21 cellular contexts compared by ENCODE assay signal in genomic region chr3:116070102-116070501, GRCh38.
A peak's percentile ranks its signal among the peaks of the same experiment; 100 is the strongest.
DNase-seq lines count a peak whose midpoint lies in the region; ATAC-seq, FAIRE-seq and TF ChIP-seq lines count a peak whose summit lies in the region.
"Had no signal": no experiment of that assay in that cellular context is flagged by ENCODE, and none has a peak within 500 bp of the region (broad histone marks: within the 10 kb centered on the region; RNA-seq: fewer than 3 reads in every experiment).

No MANE protein-coding gene starts in this region.

- TF ChIP-seq POLR2A in K562 (conservative IDR thresholded peaks at IDR 0.05), result no peak

- no TSS peak for BruUV-seq in K562 (replicated peaks; lab: Mats Ljungman, UMichigan)

- FAIRE-seq in G401.6 (lab: Jason Lieb, UNC), result peak; percentile 96
- no peak for FAIRE-seq in K562 (lab: Jason Lieb, UNC)
- FAIRE-seq: GM12891, GM18507, H54 had no signal

- H3K9me3 ChIP-seq in K562 (replicated peaks; ENCODE audit: control insufficient read depth, insufficient read depth, low read depth, low read length), result no peaks in the 10 kb centered on the region
- H3K9me3 ChIP-seq: BLaER1, Caco-2, HAP-1 had no signal

- 14% methylated on average over 2 of the region's 2 CpGs for WGBS in K562 (ENCODE audit: insufficient coverage, low coverage, missing lambda C conversion rate)

- no peak for TF ChIP-seq CTCF in K562 (IDR thresholded peaks at IDR 0.05 in 2 of 3, conservative IDR thresholded peaks at IDR 0.05 in 1 of 3; ENCODE audit: insufficient read depth in 2 of 3, low read depth in 1 of 3, low read length in 3 of 3)

- no peak overlapping the region for H3K27ac ChIP-seq in K562 (ENCODE audit: extremely low read depth, low read depth, low read length)
- H3K27ac ChIP-seq: BLaER1, C4-2B had no signal

- no peak overlapping the region for H3K4me2 ChIP-seq in K562 (ENCODE audit: insufficient read depth, low read length)
- H3K4me2 ChIP-seq: BLaER1, GM23338 had no signal

- H4K20me1 ChIP-seq in K562 (replicated peaks; ENCODE audit: control insufficient read depth, insufficient read depth, low read length), result no peaks in the 10 kb centered on the region
- H4K20me1 ChIP-seq: BLaER1 had no signal

- H3K27me3 ChIP-seq in K562 (ENCODE audit: control insufficient read depth in 2 of 2, insufficient read depth in 2 of 2, low read length in 2 of 2), result no peaks in the 10 kb centered on the region
- H3K27me3 ChIP-seq: BLaER1 had no signal

- TF ChIP-seq RAD21 in K562 (CRISPR knock-in tag; conservative IDR thresholded peaks at IDR 0.05 in 1 of 2, IDR thresholded peaks at IDR 0.05 in 1 of 2), result no peak

- no peaks in the 10 kb centered on the region for H3K9me1 ChIP-seq in K562 (ENCODE audit: control insufficient read depth, insufficient read depth, low read length)

- no peaks in the 10 kb centered on the region for H3K79me2 ChIP-seq in K562 (ENCODE audit: control insufficient read depth, insufficient read depth, low read length)

- in situ Hi-C loops in K562 (cut with MboI), result no loop called here

- CTCF ChIA-PET in K562 (lab: Yijun Ruan, JAX; ENCODE audit: low intra/inter-chr PET ratio), result no interaction called here

- no peaks in the 10 kb centered on the region; the same call in 2 of the 3 replicates for H3K36me3 ChIP-seq in K562 (ENCODE audit: control insufficient read depth, insufficient read depth, low read length)
- H3K36me3 ChIP-seq: BLaER1, HAP-1 had no signal

- no peak overlapping the region for H3K4me3 ChIP-seq in K562
- H3K4me3 ChIP-seq: BLaER1, GM23338, HAP-1 had no signal

- DNase-seq in K562 (ENCODE audit: extremely low read depth in 1 of 4, low spot score in 3 of 4) (no peak), kidney glomerular epithelial cell (lab: John Stamatoyannopoulos, UW) (peak; percentile 16), SW 1271 (lab: John Stamatoyannopoulos, UW) (no peak), T-helper 9 cell (no peak), GOT3 (lab: John Stamatoyannopoulos, UW) (no peak)
- DNase-seq in stimulated activated CD4-positive, alpha-beta T cell treated with anti-CD3 and anti-CD28 coated beads, Interleukin-4, amount 100 ng/mL, for 24 hours, result no peak
- DNase-seq: Caco-2; CD4-positive, CD25-positive, alpha-beta regulatory T cell; CD8-positive, alpha-beta T cell; DMS153; DND-41; GF-D8; HFFc6 had no signal

- no peak for ATAC-seq in K562
- ATAC-seq: CD8-positive, alpha-beta T cell; GM23338 had no signal

- intact Hi-C loops in K562 (cut with micrococcal nuclease), result no loop called here

- no peak for TF ChIP-seq EP300 in K562 (IDR thresholded peaks at IDR 0.05; ENCODE audit: low read length)

- no peak overlapping the region; a peak in 1 of 4 replicates for H3K9ac ChIP-seq in K562 (ENCODE audit: insufficient read depth in 1 of 2, low read depth in 2 of 2, low read length in 2 of 2)
- H3K9ac ChIP-seq: BLaER1 had no signal

- peaks cover 0 to 10% of the 10 kb centered on the region in 2 experiments; a peak in 2 of 5 replicates for H3K4me1 ChIP-seq in K562 (replicated peaks in 1 of 2; ENCODE audit: control insufficient read depth in 2 of 2, insufficient read depth in 2 of 2, low read length in 2 of 2)
- H3K4me1 ChIP-seq: BLaER1, Caco-2, HAP-1 had no signal

- POLR2A ChIA-PET in K562 (lab: Yijun Ruan, JAX), result no interaction called here

- H2AFZ ChIP-seq in K562 (ENCODE audit: low read depth, low read length), result peak overlapping the region; percentile 94
- H2AFZ ChIP-seq: GM23338 had no signal

TF ChIP-seq in K562, 482 proteins besides CTCF, POLR2A, EP300 and RAD21 (continues in another document):
- TF ChIP-seq RBM34 (IDR thresholded peaks at IDR 0.05; ENCODE audit: borderline replicate concordance, insufficient read depth, low read length), result no peak
- TF ChIP-seq ZBTB40 (IDR thresholded peaks at IDR 0.05), result no peak
- no peak for TF ChIP-seq ZBTB40 (CRISPR knock-in tag; IDR thresholded peaks at IDR 0.05)
- TF ChIP-seq PTRF (tag; IDR thresholded peaks at IDR 0.05), result no peak
- TF ChIP-seq ZEB2 (IDR thresholded peaks at IDR 0.05), result no peak
- TF ChIP-seq CBX2 (IDR thresholded peaks at IDR 0.05; ENCODE audit: insufficient read depth, low read length, poor library complexity, severe bottlenecking), result no peak
- TF ChIP-seq DNMT1 (IDR thresholded peaks at IDR 0.05), result no peak
- TF ChIP-seq ARID1B (IDR thresholded peaks at IDR 0.05), result no peak
- TF ChIP-seq HMG20A (CRISPR knock-in tag; conservative IDR thresholded peaks at IDR 0.05), result no peak
- no peak for TF ChIP-seq BMI1 (IDR thresholded peaks at IDR 0.05; ENCODE audit: low read length)
- TF ChIP-seq ZNF140 (CRISPR knock-in tag; IDR thresholded peaks at IDR 0.05), result no peak
- no peak for TF ChIP-seq NELFE (IDR thresholded peaks at IDR 0.05; ENCODE audit: insufficient read depth, insufficient read length)
- no peak for TF ChIP-seq IFI16 (CRISPR knock-in tag; IDR thresholded peaks at IDR 0.05)
